ENCODE assay signal across 18 cellular contexts in the genomic region with DNA sequence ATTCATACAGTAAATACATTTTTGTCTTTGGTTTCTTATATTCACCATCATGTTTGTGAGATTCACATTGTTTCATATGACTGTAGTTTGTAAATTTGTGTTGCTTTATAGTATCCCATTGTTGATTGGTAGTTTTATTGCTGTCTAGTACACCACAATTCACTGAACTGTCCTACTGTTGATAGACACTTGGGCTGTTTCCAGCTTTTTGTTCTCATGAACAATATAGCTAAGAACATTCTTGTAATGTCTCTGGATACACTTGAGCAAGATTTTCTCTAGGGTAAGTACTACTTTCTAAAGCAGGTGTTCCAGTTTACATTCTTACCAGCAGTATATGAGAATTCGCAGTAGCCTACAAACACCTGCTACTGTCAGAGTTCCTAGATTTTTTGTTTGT. TPM values are rescaled to one million over a fixed set of nuclear protein-coding genes. Genes with fewer than 3 reads are reported as not detected.
DNase-seq lines count a peak whose midpoint lies in the region; ATAC-seq and TF ChIP-seq lines count a peak whose summit lies in the region.
"Had no signal": no experiment of that assay in that cellular context is flagged by ENCODE, and none has a peak within 500 bp of the region (broad histone marks: within the 10 kb centered on the region; RNA-seq: fewer than 3 reads in every experiment).

No MANE protein-coding gene starts in this region.

- H3K27ac ChIP-seq in ACC112 (ENCODE audit: low read depth, low read length): peak overlapping the region; percentile 12
- H3K27ac ChIP-seq: C4-2B, thyroid gland, WERI-Rb-1 had no signal

- peaks cover 31% of the 10 kb centered on the region for H3K36me3 Mint-ChIP-seq in Calu3 (ENCODE audit: insufficient read depth, unreplicated experiment)
- H3K36me3 Mint-ChIP-seq in activated T-helper 2 cell treated with anti-CD3 and anti-CD28 coated beads, Interferon-gamma antibody, Interleukin-2, Interleukin-4, amounts not matched to agents 10 μg/mL and 5 μg/mL and 100 μg/mL, durations not matched to agents 14 hours and 24 hours and 36 hours (ENCODE audit: low read depth): peaks cover 20% of the 10 kb centered on the region

- ATAC-seq in GM19328 (IDR thresholded peaks at IDR 0.05; ENCODE audit: unreplicated experiment) (no peak), GM19455 (IDR thresholded peaks at IDR 0.05; ENCODE audit: unreplicated experiment) (no peak)

- H3K27me3 Mint-ChIP-seq in Calu3 (ENCODE audit: unreplicated experiment): no peaks in the 10 kb centered on the region
- peaks cover 9% of the 10 kb centered on the region for H3K27me3 Mint-ChIP-seq in activated T-helper 2 cell treated with anti-CD3 and anti-CD28 coated beads, Interferon-gamma antibody, Interleukin-2, Interleukin-4, amounts not matched to agents 10 μg/mL and 5 μg/mL and 100 μg/mL, durations not matched to agents 14 hours and 24 hours and 36 hours (ENCODE audit: low read depth)

- H3K4me3 Mint-ChIP-seq in Calu3 (ENCODE audit: low read depth, unreplicated experiment): no peak overlapping the region
- peak overlapping the region; percentile 51 for H3K4me3 Mint-ChIP-seq in activated T-helper 2 cell treated with anti-CD3 and anti-CD28 coated beads, Interferon-gamma antibody, Interleukin-2, Interleukin-4, amounts not matched to agents 10 μg/mL and 5 μg/mL and 100 μg/mL, durations not matched to agents 14 hours and 24 hours and 36 hours (ENCODE audit: low read depth)

- H3K4me1 ChIP-seq in ACC112 (ENCODE audit: control insufficient read depth, insufficient read depth, low read length, unreplicated experiment): peaks cover 22% of the 10 kb centered on the region

- peaks cover 11% of the 10 kb centered on the region for H3K36me3 ChIP-seq in ACC112 (ENCODE audit: insufficient read depth, low read length)

- no TSS peak for BruUV-seq in Calu3 (replicated peaks; lab: Mats Ljungman, UMichigan)

- intact Hi-C loops in Calu3 (cut with micrococcal nuclease; ENCODE audit: unreplicated experiment): loop anchor here (10.0 kb wide), 1 partner anchor 104 kb away; no protein-coding TSS in a partner anchor
- intact Hi-C loops in activated T-helper 2 cell treated with anti-CD3 and anti-CD28 coated beads, Interferon-gamma antibody, Interleukin-2, Interleukin-4, amounts not matched to agents 10 μg/mL and 5 μg/mL and 100 μg/mL, durations not matched to agents 14 hours and 24 hours and 36 hours (cut with micrococcal nuclease): no loop called here

- peaks cover 32% of the 10 kb centered on the region for H3K79me2 ChIP-seq in ACC112 (ENCODE audit: control insufficient read depth, insufficient read depth, low read length, unreplicated experiment)

- no peak overlapping the region for H3K4me3 ChIP-seq in ACC112 (ENCODE audit: low read depth, low read length)
- H3K4me3 ChIP-seq: thyroid gland had no signal

- DNase-seq in Calu3 (no peak), lung microvascular endothelial cell (ENCODE audit: low read depth in 2 of 2) (peak; percentile 24 to 78), NCI-H345 (lab: John Stamatoyannopoulos, UW) (no peak)
- DNase-seq in activated T-helper 2 cell treated with anti-CD3 and anti-CD28 coated beads, Interferon-gamma antibody, Interleukin-2, Interleukin-4, amounts not matched to agents 10 μg/mL and 5 μg/mL and 100 μg/mL, durations not matched to agents 14 hours and 24 hours and 36 hours (ENCODE audit: low spot score): no peak
- DNase-seq in central memory CD4-positive, alpha-beta T cell: no peak
- DNase-seq: activated gamma-delta T cell; foreskin melanocyte; kidney; NCI-H1694 treated with DMSO at 0.1 percent for 48 hours; NCI-H774; SIG-M5; stimulated activated CD4-positive, alpha-beta T cell treated with anti-CD3 and anti-CD28 coated beads, Interleukin-12 subunit alpha, Interleukin-12 subunit beta, amount 100 ng/mL, for 4 hours; WERI-Rb-1 had no signal

- H3K27ac Mint-ChIP-seq in Calu3 (ENCODE audit: unreplicated experiment): peak overlapping the region; percentile 45
- H3K27ac Mint-ChIP-seq in activated T-helper 2 cell treated with anti-CD3 and anti-CD28 coated beads, Interferon-gamma antibody, Interleukin-2, Interleukin-4, amounts not matched to agents 10 μg/mL and 5 μg/mL and 100 μg/mL, durations not matched to agents 14 hours and 24 hours and 36 hours: no peak overlapping the region

- no peaks in the 10 kb centered on the region for H3K27me3 ChIP-seq in ACC112 (ENCODE audit: insufficient read depth, low read length)
- H3K27me3 ChIP-seq: thyroid gland had no signal

- H3K9me3 Mint-ChIP-seq in Calu3 (ENCODE audit: low read depth, unreplicated experiment): no peaks in the 10 kb centered on the region
- no peaks in the 10 kb centered on the region for H3K9me3 Mint-ChIP-seq in activated T-helper 2 cell treated with anti-CD3 and anti-CD28 coated beads, Interferon-gamma antibody, Interleukin-2, Interleukin-4, amounts not matched to agents 10 μg/mL and 5 μg/mL and 100 μg/mL, durations not matched to agents 14 hours and 24 hours and 36 hours

- H2AFZ ChIP-seq in ACC112 (ENCODE audit: low read length, unreplicated experiment): no peak overlapping the region

- CTCF ChIA-PET in Calu3 (lab: Charles Lee): interaction anchor here (0.6 kb wide), 1 partner anchor 13 kb away, joined by 3 read pairs; no protein-coding TSS in a partner anchor

- no peak for TF ChIP-seq CTCF in Calu3 (IDR thresholded peaks at IDR 0.05; ENCODE audit: unreplicated experiment)

- H3K4me1 Mint-ChIP-seq in Calu3 (ENCODE audit: low read depth, unreplicated experiment): no peaks in the 10 kb centered on the region
- H3K4me1 Mint-ChIP-seq in activated T-helper 2 cell treated with anti-CD3 and anti-CD28 coated beads, Interferon-gamma antibody, Interleukin-2, Interleukin-4, amounts not matched to agents 10 μg/mL and 5 μg/mL and 100 μg/mL, durations not matched to agents 14 hours and 24 hours and 36 hours (ENCODE audit: low read depth): peaks cover 12% of the 10 kb centered on the region

RNA-seq across cellular contexts. Expression of a gene that starts 1.4 kb away (rescaled TPM):
- total RNA-seq in Calu3 (2022): 189 and 199 TPM in 2 replicates
- 226 and 228 TPM in 2 replicates for total RNA-seq in activated T-helper 2 cell treated with anti-CD3 and anti-CD28 coated beads, Interferon-gamma antibody, Interleukin-2, Interleukin-4, amounts not matched to agents 10 μg/mL and 5 μg/mL and 100 μg/mL, durations not matched to agents 14 hours and 24 hours and 36 hours
- 36.2 and 46.2 TPM in 2 replicates for total RNA-seq in lung microvascular endothelial cell

RNA-seq across cellular contexts. Expression of a gene that starts 37.8 kb away (rescaled TPM):
- 17.5 and 25.9 TPM in 2 replicates for total RNA-seq in Calu3 (2022)
- total RNA-seq in activated T-helper 2 cell treated with anti-CD3 and anti-CD28 coated beads, Interferon-gamma antibody, Interleukin-2, Interleukin-4, amounts not matched to agents 10 μg/mL and 5 μg/mL and 100 μg/mL, durations not matched to agents 14 hours and 24 hours and 36 hours: 29.4 and 29.6 TPM in 2 replicates
- 1.8 and 2.4 TPM in 2 replicates for total RNA-seq in lung microvascular endothelial cell

RNA-seq across cellular contexts. Expression of a gene that starts 37.9 kb away (rescaled TPM):
- total RNA-seq in Calu3 (2022): 15.1 and 15.2 TPM in 2 replicates
- 28.5 and 28.9 TPM in 2 replicates for total RNA-seq in activated T-helper 2 cell treated with anti-CD3 and anti-CD28 coated beads, Interferon-gamma antibody, Interleukin-2, Interleukin-4, amounts not matched to agents 10 μg/mL and 5 μg/mL and 100 μg/mL, durations not matched to agents 14 hours and 24 hours and 36 hours
- 18.7 and 25.8 TPM in 2 replicates for total RNA-seq in lung microvascular endothelial cell

Comparison
In these comparisons a context has a peak if more than half of its experiments do, and no peak if none do; other contexts are left out.
1. DNase-seq: peak in lung microvascular endothelial cell (2 of 2); none in Calu3 (single experiment), activated T-helper 2 cell treated with anti-CD3 and anti-CD28 coated beads, Interferon-gamma antibody, Interleukin-2, Interleukin-4, amounts not matched to agents 10 μg/mL and 5 μg/mL and 100 μg/mL, durations not matched to agents 14 hours and 24 hours and 36 hours (single experiment), NCI-H345 (single experiment) and central memory CD4-positive, alpha-beta T cell (single experiment).